In genomic region chr7:99693427-99694200, GRCh38 we compare ENCODE assay signal across 10 cellular contexts. TPM values are rescaled to one million over a fixed set of nuclear protein-coding genes. Genes with fewer than 3 reads are reported as not detected.
DNase-seq lines count a peak whose midpoint lies in the region; ATAC-seq and TF ChIP-seq lines count a peak whose summit lies in the region.
"Had no signal": no experiment of that assay in that cellular context is flagged by ENCODE, and none has a peak within 500 bp of the region (broad histone marks: within the 10 kb centered on the region; RNA-seq: fewer than 3 reads in every experiment).

No MANE protein-coding gene starts in this region.

- H3K9me3 Mint-ChIP-seq in activated naive CD4-positive, alpha-beta T cell treated with anti-CD3 and anti-CD28 coated beads for 36 hours = peaks cover 11% of the 10 kb centered on the region
- H3K9me3 Mint-ChIP-seq in activated naive CD4-positive, alpha-beta T cell treated with anti-CD3 and anti-CD28 coated beads, Interleukin-2, amount 50 U/mL, for 72 hours = peaks cover 3 to 8% of the 10 kb centered on the region in 2 donors

- TF ChIP-seq CTCF in thyroid gland (IDR thresholded peaks at IDR 0.05) = no peak

- peaks cover 17% of the 10 kb centered on the region for H3K4me1 Mint-ChIP-seq in activated naive CD4-positive, alpha-beta T cell treated with anti-CD3 and anti-CD28 coated beads for 36 hours (ENCODE audit: low read depth)

- H3K27ac ChIP-seq in thyroid gland = no peak overlapping the region

- no peaks in the 10 kb centered on the region for H3K9me3 ChIP-seq in thyroid gland

- intact Hi-C loops in activated naive CD4-positive, alpha-beta T cell treated with anti-CD3 and anti-CD28 coated beads for 36 hours (cut with micrococcal nuclease) = no loop called here
- intact Hi-C loops in thyroid gland (cut with DNase I) = no loop called here

- peaks cover 0 to 3% of the 10 kb centered on the region in 2 donors for H3K4me1 ChIP-seq in thyroid gland

- peaks cover 1% of the 10 kb centered on the region for H3K36me3 Mint-ChIP-seq in activated naive CD4-positive, alpha-beta T cell treated with anti-CD3 and anti-CD28 coated beads for 36 hours (ENCODE audit: low read depth)
- H3K36me3 Mint-ChIP-seq in activated naive CD4-positive, alpha-beta T cell treated with anti-CD3 and anti-CD28 coated beads, Interleukin-2, amount 50 U/mL, for 72 hours = peaks cover 3 to 15% of the 10 kb centered on the region in 2 donors

- no peaks in the 10 kb centered on the region for H3K27me3 Mint-ChIP-seq in activated naive CD4-positive, alpha-beta T cell treated with anti-CD3 and anti-CD28 coated beads for 36 hours (ENCODE audit: low read depth)

- 27 to 28% methylated on average over 5 of the region's 9 CpGs for WGBS in thyroid gland, 2 donors

- no peak overlapping the region for H3K27ac Mint-ChIP-seq in activated naive CD4-positive, alpha-beta T cell treated with anti-CD3 and anti-CD28 coated beads for 36 hours
- H3K27ac Mint-ChIP-seq in activated naive CD4-positive, alpha-beta T cell treated with anti-CD3 and anti-CD28 coated beads, Interleukin-2, amount 50 U/mL, for 72 hours = no peak overlapping the region

- CTCF ChIA-PET in activated naive CD4-positive, alpha-beta T cell treated with anti-CD3 and anti-CD28 coated beads for 36 hours (lab: Charles Lee) = interaction anchor here (1.2 kb wide), 1 partner anchor 104 kb away, joined by 3 read pairs; no protein-coding TSS in a partner anchor

- H3K4me3 ChIP-seq in thyroid gland (replicated peaks in 1 of 3) = no peak overlapping the region

- no peak overlapping the region for H3K4me3 Mint-ChIP-seq in activated naive CD4-positive, alpha-beta T cell treated with anti-CD3 and anti-CD28 coated beads for 36 hours

- no peaks in the 10 kb centered on the region for H3K27me3 ChIP-seq in thyroid gland

- ATAC-seq in activated naive CD4-positive, alpha-beta T cell treated with anti-CD3 and anti-CD28 coated beads, Interleukin-2, amount 50 U/mL, for 72 hours = no peak
- ATAC-seq in HG03469 (IDR thresholded peaks at IDR 0.05; ENCODE audit: unreplicated experiment) (no peak), HG03439 (IDR thresholded peaks at IDR 0.05; ENCODE audit: unreplicated experiment) (no peak)

- TF ChIP-seq POLR2A in thyroid gland (IDR thresholded peaks at IDR 0.05) = no peak

- no peaks in the 10 kb centered on the region for H3K36me3 ChIP-seq in thyroid gland

- peak; percentile 19 for DNase-seq in activated naive CD4-positive, alpha-beta T cell treated with anti-CD3 and anti-CD28 coated beads for 36 hours
- no peak for DNase-seq in activated naive CD4-positive, alpha-beta T cell treated with anti-CD3 and anti-CD28 coated beads, Interleukin-2, amount 50 U/mL, for 72 hours (ENCODE audit: low spot score in 2 of 2)
- DNase-seq in OCI-M2 (lab: John Stamatoyannopoulos, UW; ENCODE audit: unreplicated experiment) (peak; percentile 55), inferior parietal cortex (ENCODE audit: extremely low spot score) (peak; percentile 54), thyroid gland (peak; percentile 50 to 54), superior temporal gyrus (ENCODE audit: extremely low spot score) (no peak)
- DNase-seq: kidney, NCI-H1048 had no signal

RNA-seq across cellular contexts. Expression of gene CYP3A5, which starts 13.8 kb away (rescaled TPM):
- total RNA-seq in activated naive CD4-positive, alpha-beta T cell treated with anti-CD3 and anti-CD28 coated beads for 36 hours = under 1 TPM; 0.86 TPM
- under 1 TPM in 1 of 2 donors, not detected in 1; 0.41 TPM for total RNA-seq in activated naive CD4-positive, alpha-beta T cell treated with anti-CD3 and anti-CD28 coated beads, Interleukin-2, amount 50 U/mL, for 72 hours
- total RNA-seq in thyroid gland = 1 to 10 TPM in 1 of 4 donors, under 1 TPM in 3; 0.24 to 1.2 (median 0.73) TPM

RNA-seq across cellular contexts. Expression of gene CYP3A7, which starts 41.4 kb away (rescaled TPM):
- not detected for total RNA-seq in activated naive CD4-positive, alpha-beta T cell treated with anti-CD3 and anti-CD28 coated beads for 36 hours
- not detected for total RNA-seq in activated naive CD4-positive, alpha-beta T cell treated with anti-CD3 and anti-CD28 coated beads, Interleukin-2, amount 50 U/mL, for 72 hours
- total RNA-seq in thyroid gland = not detected
- total RNA-seq: kidney had no signal

Comparison
In these comparisons a context has a peak if more than half of its experiments do, and no peak if none do; other contexts are left out.
1. DNase-seq: peak in activated naive CD4-positive, alpha-beta T cell treated with anti-CD3 and anti-CD28 coated beads for 36 hours (single experiment), OCI-M2 (single experiment), inferior parietal cortex (single experiment) and thyroid gland (2 of 2); none in activated naive CD4-positive, alpha-beta T cell treated with anti-CD3 and anti-CD28 coated beads, Interleukin-2, amount 50 U/mL, for 72 hours (0 of 2) and superior temporal gyrus (single experiment).